ENCODE assay signal across 16 cellular contexts in genomic region chr5:154778534-154778933, GRCh38. TPM values are rescaled to one million over a fixed set of nuclear protein-coding genes. Genes with fewer than 3 reads are reported as not detected.
DNase-seq lines count a peak whose midpoint lies in the region; ATAC-seq and TF ChIP-seq lines count a peak whose summit lies in the region.
"Had no signal": no experiment of that assay in that cellular context is flagged by ENCODE, and none has a peak within 500 bp of the region (broad histone marks: within the 10 kb centered on the region; RNA-seq: fewer than 3 reads in every experiment).

No MANE protein-coding gene starts in this region.

- H3K9me3 ChIP-seq in BLaER1 (no peaks in the 10 kb centered on the region), mammary epithelial cell (replicated peaks; ENCODE audit: insufficient read depth, low read length) (no peaks in the 10 kb centered on the region)
- H3K9me3 ChIP-seq: left lung, suprapubic skin had no signal

- H3K9ac ChIP-seq in BLaER1 = no peak overlapping the region
- H3K9ac ChIP-seq in mammary epithelial cell (ENCODE audit: insufficient read depth, low read length) = no peak overlapping the region

- no peak for TF ChIP-seq CTCF in mammary epithelial cell (conservative IDR thresholded peaks at IDR 0.05 in 1 of 2, IDR thresholded peaks at IDR 0.05 in 1 of 2; ENCODE audit: extremely low read depth in 1 of 2, insufficient read depth in 1 of 2, low read depth in 1 of 2, low read length in 2 of 2)

- H3K4me3 ChIP-seq in BLaER1 (no peak overlapping the region), mammary epithelial cell (replicated peaks in 1 of 3; ENCODE audit: insufficient read depth in 1 of 3, low read depth in 2 of 3, low read length in 3 of 3) (no peak overlapping the region)
- H3K4me3 ChIP-seq: cardiac muscle cell, dorsolateral prefrontal cortex, left lung, suprapubic skin had no signal

- H3K27ac ChIP-seq in BLaER1 (no peak overlapping the region), mammary epithelial cell (ENCODE audit: insufficient read depth, low read depth, low read length) (no peak overlapping the region)
- H3K27ac ChIP-seq: cardiac muscle cell, left lung, suprapubic skin had no signal

- CTCF ChIA-PET in mammary epithelial cell (lab: Charles Lee; ENCODE audit: low non-redundant PET) = no interaction called here

- H3K4me2 ChIP-seq in BLaER1 (peak overlapping the region; percentile 68), mammary epithelial cell (ENCODE audit: insufficient read depth, low read depth, low read length) (peak overlapping the region; percentile 15)

- in situ Hi-C loops in G401 (cut with HindIII; ENCODE audit: low sequenced_read_pairs) = no loop called here
- in situ Hi-C loops in mammary epithelial cell (cut with MboI; ENCODE audit: low sequenced_read_pairs in 2 of 2) = no loop called here

- dilution Hi-C loops in mammary epithelial cell (cut with HindIII; ENCODE audit: low sequenced_read_pairs) = no loop called here

- DNase-seq in G401 (ENCODE audit: low spot score) = peak; percentile 41
- DNase-seq in mammary epithelial cell = no peak
- peak; percentile 65 for DNase-seq in medulla oblongata (ENCODE audit: extremely low spot score)
- DNase-seq: activated CD4-positive, alpha-beta T cell treated with anti-CD3 and anti-CD28 coated beads, Interleukin-2, amount 10 ng/mL, durations not matched to agents 24 days and 14 days; activated effector memory CD4-positive, alpha-beta T cell treated with Interleukin-2 at 50 U/mL for 16 hours; dorsolateral prefrontal cortex; H9; left lung; NCI-H1694 treated with DMSO at 0.1 percent for 48 hours; NCI-H345 had no signal

- H3K4me1 ChIP-seq in BLaER1 (peaks cover 94% of the 10 kb centered on the region), mammary epithelial cell (ENCODE audit: insufficient read depth, low read length) (peaks cover 22% of the 10 kb centered on the region)

- H4K20me1 ChIP-seq in BLaER1 = peaks cover 100% of the 10 kb centered on the region
- H4K20me1 ChIP-seq in mammary epithelial cell (ENCODE audit: insufficient read depth, low read length) = peaks cover 44% of the 10 kb centered on the region

- peaks cover 62% of the 10 kb centered on the region for H3K36me3 ChIP-seq in BLaER1
- H3K36me3 ChIP-seq in mammary epithelial cell (ENCODE audit: insufficient read depth, low read length) = no peaks in the 10 kb centered on the region
- H3K36me3 ChIP-seq: cardiac muscle cell, left lung, suprapubic skin had no signal

- intact Hi-C loops in mammary epithelial cell (cut with micrococcal nuclease) = no loop called here

- ATAC-seq in HG03196 (IDR thresholded peaks at IDR 0.05; ENCODE audit: unreplicated experiment) = no peak
- no peak for ATAC-seq in GM21381 (IDR thresholded peaks at IDR 0.05; ENCODE audit: unreplicated experiment)
- no peak for ATAC-seq in GM19467 (IDR thresholded peaks at IDR 0.05; ENCODE audit: unreplicated experiment)
- ATAC-seq: left lung had no signal

- H3K27me3 ChIP-seq in BLaER1 (no peaks in the 10 kb centered on the region), mammary epithelial cell (ENCODE audit: insufficient read depth, low read length) (no peaks in the 10 kb centered on the region)
- H3K27me3 ChIP-seq: cardiac muscle cell, dorsolateral prefrontal cortex, left lung, suprapubic skin had no signal

- BruUV-seq in mammary epithelial cell (replicated peaks; lab: Mats Ljungman, UMichigan) = no TSS peak

- H2AFZ ChIP-seq in mammary epithelial cell (ENCODE audit: low read depth, low read length) = no peak overlapping the region

- WGBS in mammary epithelial cell (ENCODE audit: low coverage, missing lambda C conversion rate) = 100% methylated on average over 2 of the region's 2 CpGs

- H3K79me2 ChIP-seq in mammary epithelial cell (ENCODE audit: insufficient read depth, low read length) = peaks cover 100% of the 10 kb centered on the region

RNA-seq across cellular contexts. Expression of gene LARP1, which starts 23.4 kb away (rescaled TPM):
- total RNA-seq in G401 (2014; rRNA removed; shearing (Covaris generic)) = 25.3 and 28.8 TPM in 2 replicates
- 100 to 1,000 TPM; 117 to 240 TPM for total RNA-seq in mammary epithelial cell
- polyA plus RNA-seq in mammary epithelial cell = 110 TPM
- 287 TPM for polyA minus RNA-seq in mammary epithelial cell
